15 cellular contexts compared by ENCODE assay signal in genomic region chr5:62626534-62626933, GRCh38. TPM values are rescaled to one million over a fixed set of nuclear protein-coding genes. Genes with fewer than 3 reads are reported as not detected.
DNase-seq lines count a peak whose midpoint lies in the region; TF ChIP-seq lines count a peak whose summit lies in the region.
"Had no signal": no experiment of that assay in that cellular context is flagged by ENCODE, and none has a peak within 500 bp of the region (broad histone marks: within the 10 kb centered on the region; RNA-seq: fewer than 3 reads in every experiment).

No MANE protein-coding gene starts in this region.

- H3K27me3 Mint-ChIP-seq in endothelial cell (ENCODE audit: unreplicated experiment): peaks cover 2% of the 10 kb centered on the region
- no peaks in the 10 kb centered on the region for H3K27me3 Mint-ChIP-seq in nephron progenitor cell (ENCODE audit: low read depth, poor library complexity)
- no peaks in the 10 kb centered on the region for H3K27me3 Mint-ChIP-seq in osteocyte (ENCODE audit: unreplicated experiment)
- H3K27me3 Mint-ChIP-seq: B cell; CD4-positive, alpha-beta memory T cell had no signal

- H3K27ac Mint-ChIP-seq in endothelial cell (ENCODE audit: unreplicated experiment) (no peak overlapping the region), nephron progenitor cell (peak overlapping the region; percentile 57), osteocyte (ENCODE audit: unreplicated experiment) (no peak overlapping the region)
- H3K27ac Mint-ChIP-seq: B cell had no signal

- POLR2A ChIA-PET in AG04450 (lab: Yijun Ruan, JAX): no interaction called here

- H3K9me3 ChIP-seq in AG04450 (ENCODE audit: control insufficient read depth, insufficient read depth, low read length): no peaks in the 10 kb centered on the region
- no peaks in the 10 kb centered on the region for H3K9me3 ChIP-seq in HUES64 (ENCODE audit: insufficient read depth, low read depth, low read length)
- H3K9me3 ChIP-seq: HAP-1 had no signal

- H3K9me3 Mint-ChIP-seq in endothelial cell (ENCODE audit: unreplicated experiment): no peaks in the 10 kb centered on the region
- no peaks in the 10 kb centered on the region for H3K9me3 Mint-ChIP-seq in nephron progenitor cell
- H3K9me3 Mint-ChIP-seq in osteocyte (ENCODE audit: unreplicated experiment): no peaks in the 10 kb centered on the region
- H3K9me3 Mint-ChIP-seq: CD4-positive, alpha-beta memory T cell had no signal

- H3K36me3 ChIP-seq in HUES64 (ENCODE audit: insufficient read depth, low read length): peaks cover 30% of the 10 kb centered on the region

- no peaks in the 10 kb centered on the region for H3K27me3 ChIP-seq in AG04450 (ENCODE audit: control insufficient read depth, insufficient read depth, low read length)
- no peaks in the 10 kb centered on the region for H3K27me3 ChIP-seq in HUES64 (ENCODE audit: insufficient read depth, low read length)

- H3K4me3 Mint-ChIP-seq in endothelial cell (ENCODE audit: unreplicated experiment): peak overlapping the region; percentile 33
- no peak overlapping the region for H3K4me3 Mint-ChIP-seq in nephron progenitor cell
- no peak overlapping the region for H3K4me3 Mint-ChIP-seq in osteocyte (ENCODE audit: unreplicated experiment)
- H3K4me3 Mint-ChIP-seq: B cell; CD4-positive, alpha-beta memory T cell had no signal

- H3K4me1 Mint-ChIP-seq in endothelial cell (ENCODE audit: unreplicated experiment): no peaks in the 10 kb centered on the region
- H3K4me1 Mint-ChIP-seq in nephron progenitor cell: peaks cover 4% of the 10 kb centered on the region
- H3K4me1 Mint-ChIP-seq in osteocyte (ENCODE audit: unreplicated experiment): no peaks in the 10 kb centered on the region
- H3K4me1 Mint-ChIP-seq: B cell; CD4-positive, alpha-beta memory T cell had no signal

- no peak for DNase-seq in AG04450 (ENCODE audit: low read depth, low spot score)
- DNase-seq in endothelial cell (ENCODE audit: low spot score): no peak
- DNase-seq in nephron progenitor cell: no peak
- no peak for DNase-seq in osteocyte (ENCODE audit: extremely low spot score, unreplicated experiment)
- DNase-seq in C1 segment of cervical spinal cord (lab: John Stamatoyannopoulos, UW): no peak
- DNase-seq in iPS-NIHi11 (ENCODE audit: low spot score): no peak
- DNase-seq: 8988T; ACHN; CD4-positive, alpha-beta memory T cell; COR-L47; GM23248 had no signal

- H3K4me3 ChIP-seq in AG04450 (ENCODE audit: low read depth, low read length) (no peak overlapping the region), HUES64 (ENCODE audit: low read length) (no peak overlapping the region)
- H3K4me3 ChIP-seq: GM23248, HAP-1 had no signal

- H3K27ac ChIP-seq in AG04450 (ENCODE audit: low read depth, low read length): peak overlapping the region; percentile 13
- peak overlapping the region; percentile 70; the same call in 1 of the 2 replicates for H3K27ac ChIP-seq in HUES64 (ENCODE audit: low read depth, low read length)
- H3K27ac ChIP-seq: C4-2B, GM23248 had no signal

- H3K36me3 Mint-ChIP-seq in endothelial cell (ENCODE audit: low read depth, unreplicated experiment) (peaks cover 6% of the 10 kb centered on the region), nephron progenitor cell (ENCODE audit: low read depth) (peaks cover 20% of the 10 kb centered on the region), osteocyte (ENCODE audit: unreplicated experiment) (peaks cover 5% of the 10 kb centered on the region)

- no peak overlapping the region for H3K9ac ChIP-seq in HUES64 (ENCODE audit: low read depth, low read length)
- H3K9ac ChIP-seq: GM23248 had no signal

- no peak for TF ChIP-seq CTCF in AG04450 (IDR thresholded peaks at IDR 0.05; ENCODE audit: low read depth, low read length)
- TF ChIP-seq CTCF in endothelial cell (IDR thresholded peaks at IDR 0.05; ENCODE audit: unreplicated experiment): no peak
- no peak for TF ChIP-seq CTCF in nephron progenitor cell (IDR thresholded peaks at IDR 0.05)
- no peak for TF ChIP-seq CTCF in osteocyte (IDR thresholded peaks at IDR 0.05)

- CTCF ChIA-PET in AG04450 (lab: Charles Lee): no interaction called here

- H3K4me1 ChIP-seq in HUES64 (ENCODE audit: insufficient read depth, low read length): peaks cover 41% of the 10 kb centered on the region

- WGBS in HUES64: no CpG with 5 or more reads among the region's 2 CpGs

RNA-seq across cellular contexts. Expression of gene LRRC70, which starts 47.9 kb away (rescaled TPM):
- polyA plus RNA-seq in AG04450 (2011; rRNA removed): 0.19 and 0.71 TPM in 2 replicates
- 0.37 and 1.4 TPM in 2 replicates for polyA minus RNA-seq in AG04450 (2011; rRNA and poly(A)+ RNA removed)
- 0.50 TPM for polyA plus RNA-seq in HUES64 (2013, experiment 1 of 2)
- polyA plus RNA-seq in HUES64 (2013, experiment 2 of 2): 0.44 TPM
- 35.0 TPM for total RNA-seq in endothelial cell (ENCODE audit: unreplicated experiment)
- 0.73 and 1.6 TPM in 2 replicates for total RNA-seq in osteocyte

Comparison
In these comparisons a context has a peak if more than half of its experiments do, and no peak if none do; other contexts are left out.
1. RNA of gene LRRC70, which starts 47.9 kb away (total RNA-seq): 35.0 TPM in endothelial cell (single experiment); 0.73 to 1.6 TPM in osteocyte; every median in the first group is over 10 times any median in the second.